Comparison of ENCODE assay signal across 19 cellular contexts in genomic region chr3:37811625-37812356, GRCh38. TPM values are rescaled to one million over a fixed set of nuclear protein-coding genes. Genes with fewer than 3 reads are reported as not detected.
DNase-seq lines count a peak whose midpoint lies in the region; TF ChIP-seq lines count a peak whose summit lies in the region.
"Had no signal": no experiment of that assay in that cellular context is flagged by ENCODE, and none has a peak within 500 bp of the region (broad histone marks: within the 10 kb centered on the region; RNA-seq: fewer than 3 reads in every experiment).

No MANE protein-coding gene starts in this region.

- intact Hi-C loops in vagina (cut with DNase I), result no loop called here

- no peak overlapping the region for H2BK5ac ChIP-seq in mesenchymal stem cell (ENCODE audit: low read depth, low read length, poor library complexity, severe bottlenecking)

- H3K27ac ChIP-seq in mesenchymal stem cell (ENCODE audit: low read length, poor library complexity, severe bottlenecking) (no peak overlapping the region), vagina (peak overlapping the region; percentile 61)
- H3K27ac ChIP-seq: 22Rv1, KMS-11 had no signal

- no peak overlapping the region for H3K9ac ChIP-seq in mesenchymal stem cell (ENCODE audit: low read length)
- H3K9ac ChIP-seq: KMS-11 had no signal

- no peak overlapping the region for H3K4ac ChIP-seq in mesenchymal stem cell (ENCODE audit: low read depth in 1 of 2, low read length in 2 of 2)

- in situ Hi-C loops in ACHN (cut with HindIII; ENCODE audit: low pct_ligation_motif_present, low pct_unique_long_range_greater_than_20kb, low sequenced_read_pairs), result no loop called here

- TF ChIP-seq POLR2A in vagina (IDR thresholded peaks at IDR 0.05), result no peak

- peaks cover 0 to 15% of the 10 kb centered on the region in 2 experiments for H3K27me3 ChIP-seq in mesenchymal stem cell (ENCODE audit: control insufficient read depth in 1 of 2, insufficient read depth in 1 of 2, low read length in 2 of 2)
- no peaks in the 10 kb centered on the region for H3K27me3 ChIP-seq in vagina
- H3K27me3 ChIP-seq: BE2C had no signal

- H3K79me1 ChIP-seq in mesenchymal stem cell (replicated peaks; ENCODE audit: low read length, poor library complexity, severe bottlenecking), result no peaks in the 10 kb centered on the region

- no peak overlapping the region for H2BK120ac ChIP-seq in mesenchymal stem cell (ENCODE audit: low read depth, low read length)

- H3K4me2 ChIP-seq in mesenchymal stem cell (ENCODE audit: low read length, poor library complexity, severe bottlenecking), result no peak overlapping the region
- H3K4me2 ChIP-seq: KMS-11 had no signal

- DNase-seq in DMS 273 (lab: John Stamatoyannopoulos, UW; ENCODE audit: unreplicated experiment), result peak; percentile 14
- no peak for DNase-seq in DMS 273 treated with DMSO at 0.1 percent for 48 hours (lab: John Stamatoyannopoulos, UW)
- DNase-seq in fibroblast of villous mesenchyme (ENCODE audit: low read depth), result peak; percentile 17
- DNase-seq in mesenchymal stem cell, result peak; percentile 50
- no peak for DNase-seq in vagina (ENCODE audit: extremely low spot score in 2 of 2)
- no peak for DNase-seq in NCI-H82 treated with DMSO at 0.1 percent for 48 hours (lab: John Stamatoyannopoulos, UW; ENCODE audit: unreplicated experiment)
- DNase-seq in NCI-H2107 (lab: John Stamatoyannopoulos, UW), result no peak
- no peak for DNase-seq in ACHN
- DNase-seq: activated CD4-positive, alpha-beta T cell treated with anti-CD3 and anti-CD28 coated beads for 1 hour; activated naive CD4-positive, alpha-beta T cell treated with anti-CD3 and anti-CD28 coated beads, Interleukin-2, amount 10 ng/mL, durations not matched to agents 7 days and 5 days; BE2C; COR-L47; DND-41; NCI-H187; NCI-H2227 treated with DMSO at 0.1 percent for 48 hours; OCI-M1; stimulated activated CD4-positive, alpha-beta T cell treated with anti-CD3 and anti-CD28 coated beads, Interleukin-1b, Interleukin-23, amount 100 ng/mL, for 48 hours had no signal

- no peaks in the 10 kb centered on the region for H3K9me3 ChIP-seq in mesenchymal stem cell (ENCODE audit: control insufficient read depth, low read length)
- H3K9me3 ChIP-seq in vagina, result no peaks in the 10 kb centered on the region
- H3K9me3 ChIP-seq: BE2C had no signal

- H4K8ac ChIP-seq in mesenchymal stem cell (ENCODE audit: low read length), result no peak overlapping the region

- no peak overlapping the region for H2BK15ac ChIP-seq in mesenchymal stem cell (ENCODE audit: low read depth, poor library complexity, severe bottlenecking)

- H3K36me3 ChIP-seq in mesenchymal stem cell (ENCODE audit: control insufficient read depth in 1 of 2, insufficient read depth in 2 of 2, low read depth in 1 of 2, low read length in 2 of 2) (peaks cover 0 to 3% of the 10 kb centered on the region in 2 experiments), vagina (no peaks in the 10 kb centered on the region)
- H3K36me3 ChIP-seq: BE2C had no signal

- WGBS in mesenchymal stem cell, result 12% methylated on average over 3 of the region's 3 CpGs

- H2AK5ac ChIP-seq in mesenchymal stem cell (ENCODE audit: low read length, severe bottlenecking), result no peak overlapping the region

- H3K14ac ChIP-seq in mesenchymal stem cell (ENCODE audit: low read length in 2 of 2), result no peak overlapping the region

- H2BK12ac ChIP-seq in mesenchymal stem cell (ENCODE audit: low read length in 2 of 2), result no peak overlapping the region

- no peak overlapping the region for H3K23ac ChIP-seq in mesenchymal stem cell (ENCODE audit: low read length in 2 of 2)

- H3K18ac ChIP-seq in mesenchymal stem cell (ENCODE audit: low read depth in 1 of 2, low read length in 2 of 2), result no peak overlapping the region

- H3K4me3 ChIP-seq in fibroblast of villous mesenchyme (ENCODE audit: low read depth, low read length) (no peak overlapping the region), mesenchymal stem cell (ENCODE audit: insufficient read depth in 1 of 2, low read depth in 1 of 2, low read length in 2 of 2) (no peak overlapping the region), vagina (no peak overlapping the region)

- H3K4me1 ChIP-seq in mesenchymal stem cell (ENCODE audit: control insufficient read depth, insufficient read depth, low read depth, low read length), result no peaks in the 10 kb centered on the region
- peaks cover 19% of the 10 kb centered on the region for H3K4me1 ChIP-seq in vagina
- H3K4me1 ChIP-seq: BE2C had no signal

- no peak overlapping the region for H2AFZ ChIP-seq in mesenchymal stem cell (ENCODE audit: low read depth, low read length)

- no peak for TF ChIP-seq CTCF in fibroblast of villous mesenchyme (IDR thresholded peaks at IDR 0.05; ENCODE audit: insufficient read depth, low read depth, low read length)
- TF ChIP-seq CTCF in vagina (IDR thresholded peaks at IDR 0.05), result no peak

- H4K91ac ChIP-seq in mesenchymal stem cell (ENCODE audit: low read length), result no peak overlapping the region

RNA-seq across cellular contexts. Expression of gene CTDSPL, which starts 49.9 kb away (rescaled TPM):
- total RNA-seq in fibroblast of villous mesenchyme (31.6 and 61.7 TPM in 2 replicates), vagina (28.0 TPM)
- polyA plus RNA-seq in mesenchymal stem cell (2013, experiment 1 of 2), result 29.3 TPM
- polyA plus RNA-seq in mesenchymal stem cell (2013, experiment 2 of 2), result 28.9 TPM

Comparison
In these comparisons a context has a peak if more than half of its experiments do, and no peak if none do; other contexts are left out.
1. DNase-seq: peak in DMS 273 (single experiment), fibroblast of villous mesenchyme (single experiment) and mesenchymal stem cell (single experiment); none in DMS 273 treated with DMSO at 0.1 percent for 48 hours (single experiment), vagina (0 of 2), NCI-H82 treated with DMSO at 0.1 percent for 48 hours (single experiment), NCI-H2107 (single experiment) and ACHN (single experiment).